1 cellular context compared by ENCODE assay signal in the genomic region with DNA sequence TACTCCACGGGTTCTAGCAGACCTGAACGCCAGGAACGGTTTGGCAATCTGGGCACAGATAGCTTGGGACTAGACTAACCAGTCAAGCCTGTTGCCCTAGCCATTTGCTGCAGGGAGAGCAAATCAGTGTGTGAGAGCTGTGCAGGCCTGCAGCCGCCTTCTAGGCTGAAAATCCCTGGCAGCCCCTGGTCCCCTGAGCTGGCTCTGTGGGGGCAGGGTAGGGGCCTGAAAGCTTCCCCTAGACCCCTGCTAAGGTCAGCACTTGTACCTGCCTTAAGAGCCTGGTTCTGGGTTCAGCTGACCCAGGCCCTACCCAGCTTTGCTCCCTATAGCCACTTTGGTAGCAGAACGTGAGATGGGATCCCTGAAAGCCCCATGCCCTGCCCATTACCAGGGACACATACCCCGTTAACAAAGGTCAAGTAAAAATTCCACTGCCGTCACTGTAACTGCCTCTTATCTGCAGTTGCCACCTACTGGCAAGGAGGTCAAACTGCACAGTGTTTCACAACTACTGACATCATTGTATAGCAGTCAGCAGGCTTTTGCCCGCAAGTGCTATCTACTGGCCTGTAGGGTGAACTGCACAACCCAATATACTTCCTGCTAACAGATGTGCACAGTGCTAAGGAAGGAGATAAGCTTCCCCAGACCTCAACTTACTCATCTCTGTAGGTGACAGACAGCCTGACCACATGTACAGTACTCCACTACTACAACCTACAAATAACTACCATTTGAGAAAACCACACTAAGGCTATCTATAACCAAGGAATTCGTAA.
TF ChIP-seq lines count a peak whose summit lies in the region.

No MANE protein-coding gene starts in this region.

TF ChIP-seq in HepG2, 621 proteins besides CTCF, POLR2A, EP300 and RAD21 (continued from another document and continues in another):
- TF ChIP-seq, protein P1, sequence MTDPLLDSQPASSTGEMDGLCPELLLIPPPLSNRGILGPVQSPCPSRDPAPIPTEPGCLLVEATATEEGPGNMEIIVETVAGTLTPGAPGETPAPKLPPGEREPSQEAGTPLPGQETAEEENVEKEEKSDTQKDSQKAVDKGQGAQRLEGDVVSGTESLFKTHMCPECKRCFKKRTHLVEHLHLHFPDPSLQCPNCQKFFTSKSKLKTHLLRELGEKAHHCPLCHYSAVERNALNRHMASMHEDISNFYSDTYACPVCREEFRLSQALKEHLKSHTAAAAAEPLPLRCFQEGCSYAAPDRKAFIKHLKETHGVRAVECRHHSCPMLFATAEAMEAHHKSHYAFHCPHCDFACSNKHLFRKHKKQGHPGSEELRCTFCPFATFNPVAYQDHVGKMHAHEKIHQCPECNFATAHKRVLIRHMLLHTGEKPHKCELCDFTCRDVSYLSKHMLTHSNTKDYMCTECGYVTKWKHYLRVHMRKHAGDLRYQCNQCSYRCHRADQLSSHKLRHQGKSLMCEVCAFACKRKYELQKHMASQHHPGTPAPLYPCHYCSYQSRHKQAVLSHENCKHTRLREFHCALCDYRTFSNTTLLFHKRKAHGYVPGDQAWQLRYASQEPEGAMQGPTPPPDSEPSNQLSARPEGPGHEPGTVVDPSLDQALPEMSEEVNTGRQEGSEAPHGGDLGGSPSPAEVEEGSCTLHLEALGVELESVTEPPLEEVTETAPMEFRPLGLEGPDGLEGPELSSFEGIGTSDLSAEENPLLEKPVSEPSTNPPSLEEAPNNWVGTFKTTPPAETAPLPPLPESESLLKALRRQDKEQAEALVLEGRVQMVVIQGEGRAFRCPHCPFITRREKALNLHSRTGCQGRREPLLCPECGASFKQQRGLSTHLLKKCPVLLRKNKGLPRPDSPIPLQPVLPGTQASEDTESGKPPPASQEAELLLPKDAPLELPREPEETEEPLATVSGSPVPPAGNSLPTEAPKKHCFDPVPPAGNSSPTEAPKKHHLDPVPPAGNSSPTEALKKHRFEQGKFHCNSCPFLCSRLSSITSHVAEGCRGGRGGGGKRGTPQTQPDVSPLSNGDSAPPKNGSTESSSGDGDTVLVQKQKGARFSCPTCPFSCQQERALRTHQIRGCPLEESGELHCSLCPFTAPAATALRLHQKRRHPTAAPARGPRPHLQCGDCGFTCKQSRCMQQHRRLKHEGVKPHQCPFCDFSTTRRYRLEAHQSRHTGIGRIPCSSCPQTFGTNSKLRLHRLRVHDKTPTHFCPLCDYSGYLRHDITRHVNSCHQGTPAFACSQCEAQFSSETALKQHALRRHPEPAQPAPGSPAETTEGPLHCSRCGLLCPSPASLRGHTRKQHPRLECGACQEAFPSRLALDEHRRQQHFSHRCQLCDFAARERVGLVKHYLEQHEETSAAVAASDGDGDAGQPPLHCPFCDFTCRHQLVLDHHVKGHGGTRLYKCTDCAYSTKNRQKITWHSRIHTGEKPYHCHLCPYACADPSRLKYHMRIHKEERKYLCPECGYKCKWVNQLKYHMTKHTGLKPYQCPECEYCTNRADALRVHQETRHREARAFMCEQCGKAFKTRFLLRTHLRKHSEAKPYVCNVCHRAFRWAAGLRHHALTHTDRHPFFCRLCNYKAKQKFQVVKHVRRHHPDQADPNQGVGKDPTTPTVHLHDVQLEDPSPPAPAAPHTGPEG (CRISPR knock-in tag; IDR thresholded peaks at IDR 0.05) = no peak
- TF ChIP-seq IRX3 (CRISPR knock-in tag; IDR thresholded peaks at IDR 0.05; ENCODE audit: borderline replicate concordance, low read depth) = 0 out of 2 replicates have a peak, but pooled peaks have one; percentile 52
- TF ChIP-seq, protein P2, sequence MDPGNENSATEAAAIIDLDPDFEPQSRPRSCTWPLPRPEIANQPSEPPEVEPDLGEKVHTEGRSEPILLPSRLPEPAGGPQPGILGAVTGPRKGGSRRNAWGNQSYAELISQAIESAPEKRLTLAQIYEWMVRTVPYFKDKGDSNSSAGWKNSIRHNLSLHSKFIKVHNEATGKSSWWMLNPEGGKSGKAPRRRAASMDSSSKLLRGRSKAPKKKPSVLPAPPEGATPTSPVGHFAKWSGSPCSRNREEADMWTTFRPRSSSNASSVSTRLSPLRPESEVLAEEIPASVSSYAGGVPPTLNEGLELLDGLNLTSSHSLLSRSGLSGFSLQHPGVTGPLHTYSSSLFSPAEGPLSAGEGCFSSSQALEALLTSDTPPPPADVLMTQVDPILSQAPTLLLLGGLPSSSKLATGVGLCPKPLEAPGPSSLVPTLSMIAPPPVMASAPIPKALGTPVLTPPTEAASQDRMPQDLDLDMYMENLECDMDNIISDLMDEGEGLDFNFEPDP (CRISPR knock-in tag; conservative IDR thresholded peaks at IDR 0.05) = 0 out of 2 replicates have a peak, but pooled peaks have one; percentile 74
- TF ChIP-seq, protein P3, sequence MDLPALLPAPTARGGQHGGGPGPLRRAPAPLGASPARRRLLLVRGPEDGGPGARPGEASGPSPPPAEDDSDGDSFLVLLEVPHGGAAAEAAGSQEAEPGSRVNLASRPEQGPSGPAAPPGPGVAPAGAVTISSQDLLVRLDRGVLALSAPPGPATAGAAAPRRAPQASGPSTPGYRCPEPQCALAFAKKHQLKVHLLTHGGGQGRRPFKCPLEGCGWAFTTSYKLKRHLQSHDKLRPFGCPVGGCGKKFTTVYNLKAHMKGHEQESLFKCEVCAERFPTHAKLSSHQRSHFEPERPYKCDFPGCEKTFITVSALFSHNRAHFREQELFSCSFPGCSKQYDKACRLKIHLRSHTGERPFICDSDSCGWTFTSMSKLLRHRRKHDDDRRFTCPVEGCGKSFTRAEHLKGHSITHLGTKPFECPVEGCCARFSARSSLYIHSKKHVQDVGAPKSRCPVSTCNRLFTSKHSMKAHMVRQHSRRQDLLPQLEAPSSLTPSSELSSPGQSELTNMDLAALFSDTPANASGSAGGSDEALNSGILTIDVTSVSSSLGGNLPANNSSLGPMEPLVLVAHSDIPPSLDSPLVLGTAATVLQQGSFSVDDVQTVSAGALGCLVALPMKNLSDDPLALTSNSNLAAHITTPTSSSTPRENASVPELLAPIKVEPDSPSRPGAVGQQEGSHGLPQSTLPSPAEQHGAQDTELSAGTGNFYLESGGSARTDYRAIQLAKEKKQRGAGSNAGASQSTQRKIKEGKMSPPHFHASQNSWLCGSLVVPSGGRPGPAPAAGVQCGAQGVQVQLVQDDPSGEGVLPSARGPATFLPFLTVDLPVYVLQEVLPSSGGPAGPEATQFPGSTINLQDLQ (CRISPR knock-in tag; IDR thresholded peaks at IDR 0.05) = 0 out of 2 replicates have a peak, but pooled peaks have one; percentile 22
- 0 out of 2 replicates have a peak, but pooled peaks have one; percentile 12 for TF ChIP-seq MAFF (IDR thresholded peaks at IDR 0.05; ENCODE audit: low read depth, low read length)
- no peak for TF ChIP-seq HDAC1 (CRISPR knock-in tag; IDR thresholded peaks at IDR 0.05)
- TF ChIP-seq ZNF788 (CRISPR knock-in tag; IDR thresholded peaks at IDR 0.05; ENCODE audit: borderline replicate concordance) = no peak
- no peak for TF ChIP-seq ZNF180 (CRISPR knock-in tag; IDR thresholded peaks at IDR 0.05; ENCODE audit: borderline replicate concordance, low read depth)
- 0 out of 2 replicates have a peak, but pooled peaks have one; percentile 56 for TF ChIP-seq CENPT (CRISPR knock-in tag; IDR thresholded peaks at IDR 0.05; ENCODE audit: low read depth)
- 0 out of 2 replicates have a peak, but pooled peaks have one; percentile 25 for TF ChIP-seq ZNF274 (CRISPR knock-in tag; IDR thresholded peaks at IDR 0.05)
- TF ChIP-seq ZNF331 (CRISPR knock-in tag; IDR thresholded peaks at IDR 0.05) = peak; percentile 63; the same call in 1 of the 2 replicates
- TF ChIP-seq TARDBP (CRISPR knock-in tag; IDR thresholded peaks at IDR 0.05) = peak; percentile 67
- TF ChIP-seq XBP1 (CRISPR knock-in tag; IDR thresholded peaks at IDR 0.05) = no peak
- 0 out of 2 replicates have a peak, but pooled peaks have one; percentile 56 for TF ChIP-seq NCOA1 (CRISPR knock-in tag; IDR thresholded peaks at IDR 0.05)
- TF ChIP-seq, protein P4, sequence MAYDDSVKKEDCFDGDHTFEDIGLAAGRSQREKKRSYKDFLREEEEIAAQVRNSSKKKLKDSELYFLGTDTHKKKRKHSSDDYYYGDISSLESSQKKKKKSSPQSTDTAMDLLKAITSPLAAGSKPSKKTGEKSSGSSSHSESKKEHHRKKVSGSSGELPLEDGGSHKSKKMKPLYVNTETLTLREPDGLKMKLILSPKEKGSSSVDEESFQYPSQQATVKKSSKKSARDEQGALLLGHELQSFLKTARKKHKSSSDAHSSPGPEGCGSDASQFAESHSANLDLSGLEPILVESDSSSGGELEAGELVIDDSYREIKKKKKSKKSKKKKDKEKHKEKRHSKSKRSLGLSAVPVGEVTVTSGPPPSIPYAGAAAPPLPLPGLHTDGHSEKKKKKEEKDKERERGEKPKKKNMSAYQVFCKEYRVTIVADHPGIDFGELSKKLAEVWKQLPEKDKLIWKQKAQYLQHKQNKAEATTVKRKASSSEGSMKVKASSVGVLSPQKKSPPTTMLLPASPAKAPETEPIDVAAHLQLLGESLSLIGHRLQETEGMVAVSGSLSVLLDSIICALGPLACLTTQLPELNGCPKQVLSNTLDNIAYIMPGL (CRISPR knock-in tag; IDR thresholded peaks at IDR 0.05; ENCODE audit: borderline replicate concordance in 1 of 2, low read depth in 1 of 2) = peak; percentile 29 to 80; a peak in 1 of 4 replicates
- no peak for TF ChIP-seq MAZ (IDR thresholded peaks at IDR 0.05; ENCODE audit: borderline replicate concordance, low read depth, low read length)
- TF ChIP-seq MAZ (CRISPR knock-in tag; IDR thresholded peaks at IDR 0.05; ENCODE audit: low read depth) = no peak
- no peak for TF ChIP-seq ZBTB1 (CRISPR knock-in tag; IDR thresholded peaks at IDR 0.05; ENCODE audit: borderline replicate concordance)
- no peak for TF ChIP-seq SMARCE1 (IDR thresholded peaks at IDR 0.05; ENCODE audit: borderline replicate concordance)
- TF ChIP-seq CREM (IDR thresholded peaks at IDR 0.05) = no peak
- no peak for TF ChIP-seq CREM (CRISPR knock-in tag; IDR thresholded peaks at IDR 0.05)
- no peak for TF ChIP-seq HCFC1 (IDR thresholded peaks at IDR 0.05; ENCODE audit: low read depth, low read length)
- TF ChIP-seq, protein P5, sequence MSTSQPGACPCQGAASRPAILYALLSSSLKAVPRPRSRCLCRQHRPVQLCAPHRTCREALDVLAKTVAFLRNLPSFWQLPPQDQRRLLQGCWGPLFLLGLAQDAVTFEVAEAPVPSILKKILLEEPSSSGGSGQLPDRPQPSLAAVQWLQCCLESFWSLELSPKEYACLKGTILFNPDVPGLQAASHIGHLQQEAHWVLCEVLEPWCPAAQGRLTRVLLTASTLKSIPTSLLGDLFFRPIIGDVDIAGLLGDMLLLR (CRISPR knock-in tag; IDR thresholded peaks at IDR 0.05) = no peak
- TF ChIP-seq SSRP1 (CRISPR knock-in tag; IDR thresholded peaks at IDR 0.05) = no peak
- TF ChIP-seq, protein P6, sequence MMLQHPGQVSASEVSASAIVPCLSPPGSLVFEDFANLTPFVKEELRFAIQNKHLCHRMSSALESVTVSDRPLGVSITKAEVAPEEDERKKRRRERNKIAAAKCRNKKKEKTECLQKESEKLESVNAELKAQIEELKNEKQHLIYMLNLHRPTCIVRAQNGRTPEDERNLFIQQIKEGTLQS (CRISPR knock-in tag; IDR thresholded peaks at IDR 0.05) = peak; percentile 17; the same call in 1 of the 2 replicates
- TF ChIP-seq, protein P7, sequence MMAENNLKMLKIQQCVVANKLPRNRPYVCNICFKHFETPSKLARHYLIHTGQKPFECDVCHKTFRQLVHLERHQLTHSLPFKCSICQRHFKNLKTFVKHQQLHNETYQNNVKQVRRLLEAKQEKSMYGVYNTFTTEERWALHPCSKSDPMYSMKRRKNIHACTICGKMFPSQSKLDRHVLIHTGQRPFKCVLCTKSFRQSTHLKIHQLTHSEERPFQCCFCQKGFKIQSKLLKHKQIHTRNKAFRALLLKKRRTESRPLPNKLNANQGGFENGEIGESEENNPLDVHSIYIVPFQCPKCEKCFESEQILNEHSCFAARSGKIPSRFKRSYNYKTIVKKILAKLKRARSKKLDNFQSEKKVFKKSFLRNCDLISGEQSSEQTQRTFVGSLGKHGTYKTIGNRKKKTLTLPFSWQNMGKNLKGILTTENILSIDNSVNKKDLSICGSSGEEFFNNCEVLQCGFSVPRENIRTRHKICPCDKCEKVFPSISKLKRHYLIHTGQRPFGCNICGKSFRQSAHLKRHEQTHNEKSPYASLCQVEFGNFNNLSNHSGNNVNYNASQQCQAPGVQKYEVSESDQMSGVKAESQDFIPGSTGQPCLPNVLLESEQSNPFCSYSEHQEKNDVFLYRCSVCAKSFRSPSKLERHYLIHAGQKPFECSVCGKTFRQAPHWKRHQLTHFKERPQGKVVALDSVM (CRISPR knock-in tag; IDR thresholded peaks at IDR 0.05) = 0 out of 2 replicates have a peak, but pooled peaks have one; percentile 17
- no peak for TF ChIP-seq PCBP1 (IDR thresholded peaks at IDR 0.05; ENCODE audit: borderline replicate concordance, low read depth, low read length)
- peak; percentile 83 for TF ChIP-seq ELF3 (CRISPR knock-in tag; IDR thresholded peaks at IDR 0.05)
- TF ChIP-seq RBFOX2 (IDR thresholded peaks at IDR 0.05; ENCODE audit: low read depth, low read length) = no peak
- TF ChIP-seq NFYB (CRISPR knock-in tag; IDR thresholded peaks at IDR 0.05) = no peak
- TF ChIP-seq, protein P8, sequence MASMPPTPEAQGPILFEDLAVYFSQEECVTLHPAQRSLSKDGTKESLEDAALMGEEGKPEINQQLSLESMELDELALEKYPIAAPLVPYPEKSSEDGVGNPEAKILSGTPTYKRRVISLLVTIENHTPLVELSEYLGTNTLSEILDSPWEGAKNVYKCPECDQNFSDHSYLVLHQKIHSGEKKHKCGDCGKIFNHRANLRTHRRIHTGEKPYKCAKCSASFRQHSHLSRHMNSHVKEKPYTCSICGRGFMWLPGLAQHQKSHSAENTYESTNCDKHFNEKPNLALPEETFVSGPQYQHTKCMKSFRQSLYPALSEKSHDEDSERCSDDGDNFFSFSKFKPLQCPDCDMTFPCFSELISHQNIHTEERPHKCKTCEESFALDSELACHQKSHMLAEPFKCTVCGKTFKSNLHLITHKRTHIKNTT (CRISPR knock-in tag; IDR thresholded peaks at IDR 0.05) = no peak
- TF ChIP-seq ZNF160 (CRISPR knock-in tag; IDR thresholded peaks at IDR 0.05) = no peak
- TF ChIP-seq ZNF777 (CRISPR knock-in tag; IDR thresholded peaks at IDR 0.05) = no peak
- TF ChIP-seq, protein P9, sequence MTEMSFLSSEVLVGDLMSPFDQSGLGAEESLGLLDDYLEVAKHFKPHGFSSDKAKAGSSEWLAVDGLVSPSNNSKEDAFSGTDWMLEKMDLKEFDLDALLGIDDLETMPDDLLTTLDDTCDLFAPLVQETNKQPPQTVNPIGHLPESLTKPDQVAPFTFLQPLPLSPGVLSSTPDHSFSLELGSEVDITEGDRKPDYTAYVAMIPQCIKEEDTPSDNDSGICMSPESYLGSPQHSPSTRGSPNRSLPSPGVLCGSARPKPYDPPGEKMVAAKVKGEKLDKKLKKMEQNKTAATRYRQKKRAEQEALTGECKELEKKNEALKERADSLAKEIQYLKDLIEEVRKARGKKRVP (CRISPR knock-in tag; IDR thresholded peaks at IDR 0.05) = peak in 1 of 2 experiments; percentile 24; a peak in 1 of 4 replicates
- TF ChIP-seq ZNF124 (CRISPR knock-in tag; IDR thresholded peaks at IDR 0.05) = no peak
- no peak for TF ChIP-seq RFX5 (IDR thresholded peaks at IDR 0.05; ENCODE audit: low read depth, low read length)
- TF ChIP-seq ZNF256 (CRISPR knock-in tag; conservative IDR thresholded peaks at IDR 0.05) = no peak
- TF ChIP-seq ZNF430 (CRISPR knock-in tag; IDR thresholded peaks at IDR 0.05) = no peak
- no peak for TF ChIP-seq ARID2 (CRISPR knock-in tag; IDR thresholded peaks at IDR 0.05; ENCODE audit: borderline replicate concordance)
- TF ChIP-seq ZNF292 (CRISPR knock-in tag; IDR thresholded peaks at IDR 0.05; ENCODE audit: borderline replicate concordance, low read depth) = no peak
- TF ChIP-seq MED13 (CRISPR knock-in tag; IDR thresholded peaks at IDR 0.05) = no peak
- TF ChIP-seq ZNF329 (CRISPR knock-in tag; IDR thresholded peaks at IDR 0.05; ENCODE audit: low read depth) = 0 out of 2 replicates have a peak, but pooled peaks have one; percentile 23
- no peak for TF ChIP-seq ZNF709 (CRISPR knock-in tag; IDR thresholded peaks at IDR 0.05)
